ENCODE assay signal across 1 cellular context in genomic region chr9:5843450-5844249, GRCh38.
TF ChIP-seq lines count a peak whose summit lies in the region.

No MANE protein-coding gene starts in this region.

TF ChIP-seq in HepG2, 621 proteins besides CTCF, POLR2A, EP300 and RAD21 (continued from another document and continues in another):
- TF ChIP-seq THRA (CRISPR knock-in tag; IDR thresholded peaks at IDR 0.05; ENCODE audit: borderline replicate concordance) (no peak), ZNF614 (CRISPR knock-in tag; IDR thresholded peaks at IDR 0.05; ENCODE audit: borderline replicate concordance) (peak; percentile 87), TEAD3 (CRISPR knock-in tag; optimal IDR thresholded peaks at IDR 0.05; ENCODE audit: borderline replicate concordance) (peak; percentile 72), SMC3 (IDR thresholded peaks at IDR 0.05; ENCODE audit: low read length) (no peak; the same call in 1 of the 2 replicates), ERF (CRISPR knock-in tag; IDR thresholded peaks at IDR 0.05) (peak; percentile 65; the same call in 1 of the 2 replicates), ZBTB7A (CRISPR knock-in tag; IDR thresholded peaks at IDR 0.05) (no peak), HNF4A (CRISPR knock-in tag; IDR thresholded peaks at IDR 0.05) (peak; percentile 48), RBAK (CRISPR knock-in tag; IDR thresholded peaks at IDR 0.05) (no peak), ATF1 (CRISPR knock-in tag; IDR thresholded peaks at IDR 0.05) (no peak), ZBTB25 (CRISPR knock-in tag; IDR thresholded peaks at IDR 0.05) (0 out of 2 replicates have a peak, but pooled peaks have one; percentile 35), ZSCAN31 (CRISPR knock-in tag; IDR thresholded peaks at IDR 0.05; ENCODE audit: low read depth) (no peak), ETV6 (CRISPR knock-in tag; conservative IDR thresholded peaks at IDR 0.05) (0 out of 2 replicates have a peak, but pooled peaks have one; percentile 55), ZBTB20 (CRISPR knock-in tag; IDR thresholded peaks at IDR 0.05; ENCODE audit: borderline replicate concordance, low read depth) (no peak), KDM1A (CRISPR knock-in tag; IDR thresholded peaks at IDR 0.05) (peak; percentile 46; the same call in 1 of the 2 replicates), ZNF781 (CRISPR knock-in tag; IDR thresholded peaks at IDR 0.05; ENCODE audit: borderline replicate concordance, not compliant biosample characterization) (no peak), RERE (CRISPR knock-in tag; IDR thresholded peaks at IDR 0.05; ENCODE audit: low read depth) (no peak), ARID5B (CRISPR knock-in tag; IDR thresholded peaks at IDR 0.05) (peak; percentile 65), ZNF607 (CRISPR knock-in tag; IDR thresholded peaks at IDR 0.05; ENCODE audit: borderline replicate concordance) (no peak), ZNF619 (CRISPR knock-in tag; IDR thresholded peaks at IDR 0.05) (no peak), ARNTL (CRISPR knock-in tag; IDR thresholded peaks at IDR 0.05) (no peak), ZNF296 (CRISPR knock-in tag; conservative IDR thresholded peaks at IDR 0.05) (no peak), ZNF761 (CRISPR knock-in tag; conservative IDR thresholded peaks at IDR 0.05) (no peak), ZNF549 (CRISPR knock-in tag; IDR thresholded peaks at IDR 0.05) (no peak), ZXDC (CRISPR knock-in tag; IDR thresholded peaks at IDR 0.05) (no peak), ELF3 (CRISPR knock-in tag; IDR thresholded peaks at IDR 0.05) (peak; percentile 66; the same call in 1 of the 2 replicates), CERS6 (CRISPR knock-in tag; IDR thresholded peaks at IDR 0.05) (no peak), CCAR2 (optimal IDR thresholded peaks at IDR 0.05; ENCODE audit: low read depth, low read length) (no peak), HDAC1 (CRISPR knock-in tag; IDR thresholded peaks at IDR 0.05) (peak; percentile 67), SOX5 (CRISPR knock-in tag; IDR thresholded peaks at IDR 0.05; ENCODE audit: borderline replicate concordance) (peak; percentile 48; the same call in 1 of the 2 replicates), PLRG1 (conservative IDR thresholded peaks at IDR 0.05) (no peak), MTF2 (CRISPR knock-in tag; IDR thresholded peaks at IDR 0.05; ENCODE audit: borderline replicate concordance) (no peak), ZNF432 (CRISPR knock-in tag; IDR thresholded peaks at IDR 0.05; ENCODE audit: borderline replicate concordance) (no peak), CBX2 (IDR thresholded peaks at IDR 0.05; ENCODE audit: low read depth, low read length) (no peak), CBX2 (CRISPR knock-in tag; IDR thresholded peaks at IDR 0.05; ENCODE audit: low read depth) (no peak), ZSCAN12 (CRISPR knock-in tag; IDR thresholded peaks at IDR 0.05) (no peak), ZNF251 (CRISPR knock-in tag; IDR thresholded peaks at IDR 0.05) (no peak), HOXA7 (CRISPR knock-in tag; IDR thresholded peaks at IDR 0.05) (no peak), REL (CRISPR knock-in tag; conservative IDR thresholded peaks at IDR 0.05) (no peak), ZNF550 (CRISPR knock-in tag; IDR thresholded peaks at IDR 0.05; ENCODE audit: borderline replicate concordance) (no peak), HMG20B (CRISPR knock-in tag; conservative IDR thresholded peaks at IDR 0.05) (no peak), ZNF292 (CRISPR knock-in tag; IDR thresholded peaks at IDR 0.05; ENCODE audit: borderline replicate concordance, low read depth) (peak; percentile 70; the same call in 1 of the 2 replicates), ZNF260 (CRISPR knock-in tag; IDR thresholded peaks at IDR 0.05; ENCODE audit: borderline replicate concordance, low read depth) (no peak), ZNF30 (CRISPR knock-in tag; IDR thresholded peaks at IDR 0.05) (no peak), HNRNPL (IDR thresholded peaks at IDR 0.05; ENCODE audit: low read depth, low read length) (no peak), ATF7 (IDR thresholded peaks at IDR 0.05) (no peak), ATF7 (CRISPR knock-in tag; IDR thresholded peaks at IDR 0.05) (no peak), POGZ (CRISPR knock-in tag; IDR thresholded peaks at IDR 0.05) (peak; percentile 75), BRD4 (CRISPR knock-in tag; IDR thresholded peaks at IDR 0.05) (no peak), MED8 (CRISPR knock-in tag; IDR thresholded peaks at IDR 0.05; ENCODE audit: insufficient replicate concordance) (no peak), TRIM24 (CRISPR knock-in tag; IDR thresholded peaks at IDR 0.05) (no peak), ZSCAN25 (CRISPR knock-in tag; IDR thresholded peaks at IDR 0.05) (no peak), ZMYM4 (CRISPR knock-in tag; IDR thresholded peaks at IDR 0.05) (peak; percentile 88), KMT2A (CRISPR knock-in tag; IDR thresholded peaks at IDR 0.05) (0 out of 2 replicates have a peak, but pooled peaks have one; percentile 49), RFX5 (IDR thresholded peaks at IDR 0.05; ENCODE audit: low read depth, low read length) (no peak), FOSL2 (CRISPR knock-in tag; IDR thresholded peaks at IDR 0.05) (0 out of 2 replicates have a peak, but pooled peaks have one; percentile 30), ZNF770 (CRISPR knock-in tag; IDR thresholded peaks at IDR 0.05) (no peak), SCMH1 (CRISPR knock-in tag; IDR thresholded peaks at IDR 0.05; ENCODE audit: borderline replicate concordance) (no peak), SRSF9 (IDR thresholded peaks at IDR 0.05; ENCODE audit: borderline replicate concordance, insufficient read depth, low read depth, low read length, poor library complexity, severe bottlenecking) (no peak)
